Comparison of ENCODE assay signal across 9 cellular contexts in the genomic region with DNA sequence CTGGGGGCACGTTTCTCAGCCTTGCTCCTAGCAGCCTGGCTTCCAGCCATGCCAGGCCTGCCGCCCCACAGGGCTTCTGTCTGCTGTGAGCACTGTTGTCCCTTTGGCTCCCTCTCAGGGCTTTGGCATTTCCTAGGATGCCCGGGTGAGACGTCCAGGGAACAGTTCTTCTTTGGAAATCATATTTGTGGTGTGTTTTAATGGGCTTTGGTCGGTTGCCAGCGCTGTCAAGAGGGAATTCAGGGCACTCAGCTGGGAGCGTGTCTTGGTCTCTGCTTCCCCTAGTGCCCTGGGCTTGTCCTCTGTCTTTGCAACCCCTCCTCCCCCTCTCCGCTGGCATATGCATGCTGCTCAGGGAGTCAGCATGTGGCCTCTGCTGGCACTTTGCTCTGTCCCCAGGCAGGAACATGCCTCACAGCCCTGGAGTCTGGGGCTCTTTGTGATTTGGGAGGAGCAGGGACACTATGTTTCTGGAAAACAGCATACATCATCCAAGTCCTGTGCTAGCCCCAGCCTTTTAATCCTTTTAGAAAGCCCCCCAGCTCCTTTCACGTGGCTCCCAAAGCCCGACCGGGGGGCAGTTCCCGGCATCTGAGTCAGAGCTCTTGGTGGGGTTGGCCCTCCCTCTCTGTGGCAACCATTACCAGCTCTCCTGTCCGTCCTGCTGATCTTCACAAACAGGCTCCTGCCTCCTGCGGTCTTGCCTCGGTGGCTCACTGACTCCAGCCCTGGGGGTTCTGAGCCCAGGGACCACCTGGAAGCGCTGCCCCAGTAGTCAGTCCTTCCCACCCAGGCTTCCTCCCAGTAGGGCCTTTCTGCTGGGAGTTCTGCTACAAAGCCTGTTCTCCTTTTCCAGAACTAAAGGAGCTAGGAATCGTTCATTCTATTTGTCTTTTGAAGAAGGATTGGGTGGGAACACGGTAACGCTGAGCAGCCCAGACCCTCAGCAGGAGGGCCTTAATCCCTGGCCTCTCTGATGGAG. TPM values are rescaled to one million over a fixed set of nuclear protein-coding genes. Genes with fewer than 3 reads are reported as not detected.
DNase-seq lines count a peak whose midpoint lies in the region; ATAC-seq and TF ChIP-seq lines count a peak whose summit lies in the region.
"Had no signal": no experiment of that assay in that cellular context is flagged by ENCODE, and none has a peak within 500 bp of the region (broad histone marks: within the 10 kb centered on the region; RNA-seq: fewer than 3 reads in every experiment).

No MANE protein-coding gene starts in this region.

- H3K4me3 Mint-ChIP-seq in activated T-cell treated with anti-CD3 and anti-CD28 coated beads, Interleukin-2, amount 50 U/mL, for 72 hours: no peak overlapping the region
- H3K4me3 Mint-ChIP-seq: T-helper 1 cell treated with Interleukin-12 subunit alpha and Interleukin-12 subunit beta and Interleukin-4 antibody, amounts not matched to agents 30 μg/mL and 1 μg/mL, for 36 hours had no signal

- H3K27me3 ChIP-seq in layer of hippocampus (ENCODE audit: control insufficient read depth, insufficient read depth, low read length) (no peaks in the 10 kb centered on the region), tibial artery (no peaks in the 10 kb centered on the region)

- H3K27me3 Mint-ChIP-seq in activated T-cell treated with anti-CD3 and anti-CD28 coated beads, Interleukin-2, amount 50 U/mL, for 72 hours (ENCODE audit: low read depth): no peaks in the 10 kb centered on the region

- H3K36me3 Mint-ChIP-seq in activated T-cell treated with anti-CD3 and anti-CD28 coated beads, Interleukin-2, amount 50 U/mL, for 72 hours (ENCODE audit: insufficient read depth in 2 of 2): peaks cover 0 to 10% of the 10 kb centered on the region in 2 donors

- peaks cover 33% of the 10 kb centered on the region for H3K4me1 Mint-ChIP-seq in activated T-cell treated with anti-CD3 and anti-CD28 coated beads, Interleukin-2, amount 50 U/mL, for 72 hours (ENCODE audit: low read depth)

- TF ChIP-seq CTCF in tibial artery (IDR thresholded peaks at IDR 0.05): peak; percentile 23 to 29

- H3K9me3 Mint-ChIP-seq in activated T-cell treated with anti-CD3 and anti-CD28 coated beads, Interleukin-2, amount 50 U/mL, for 72 hours: no peaks in the 10 kb centered on the region
- H3K9me3 Mint-ChIP-seq: T-helper 1 cell treated with Interleukin-12 subunit alpha and Interleukin-12 subunit beta and Interleukin-4 antibody, amounts not matched to agents 30 μg/mL and 1 μg/mL, for 36 hours had no signal

- no peaks in the 10 kb centered on the region for H3K9me3 ChIP-seq in tibial artery

- H3K27ac Mint-ChIP-seq in activated T-cell treated with anti-CD3 and anti-CD28 coated beads, Interleukin-2, amount 50 U/mL, for 72 hours: no peak overlapping the region
- H3K27ac Mint-ChIP-seq: T-helper 1 cell treated with Interleukin-12 subunit alpha and Interleukin-12 subunit beta and Interleukin-4 antibody, amounts not matched to agents 30 μg/mL and 1 μg/mL, for 36 hours had no signal

- H3K4me1 ChIP-seq in tibial artery: peaks cover 0 to 72% (median 26%) of the 10 kb centered on the region in 4 donors

- peak overlapping the region in 1 of 2 donors; percentile 15 for H3K4me3 ChIP-seq in tibial artery

- intact Hi-C loops in tibial artery (cut with DNase I; ENCODE audit: low total_unique reads): no loop called here

- ATAC-seq in activated T-cell treated with anti-CD3 and anti-CD28 coated beads, Interleukin-2, amount 50 U/mL, for 72 hours (replicated peaks in 1 of 2): no peak
- no peak for ATAC-seq in GM18517 (IDR thresholded peaks at IDR 0.05; ENCODE audit: unreplicated experiment)

- peaks cover 8 to 41% (median 30%) of the 10 kb centered on the region in 3 donors for H3K36me3 ChIP-seq in tibial artery

- DNase-seq in NCI-H1092 (lab: John Stamatoyannopoulos, UW) (peak; percentile 8), cerebellar cortex (ENCODE audit: low spot score) (peak; percentile 95), tibial artery (peak; percentile 87 to 97), T-helper 9 cell (no peak), DMS53 treated with DMSO at 0.1 percent for 48 hours (lab: John Stamatoyannopoulos, UW; ENCODE audit: unreplicated experiment) (no peak)
- no peak for DNase-seq in activated T-cell treated with anti-CD3 and anti-CD28 coated beads, Interleukin-2, amount 50 U/mL, for 72 hours

- H3K27ac ChIP-seq in layer of hippocampus (ENCODE audit: low read depth, low read length) (peak overlapping the region; percentile 97), tibial artery (peak overlapping the region; percentile 89 to 95)

RNA-seq across cellular contexts. Expression of a gene that starts 26.7 kb away (rescaled TPM):
- 100 to 1,000 TPM in 1 of 2 donors, 10 to 100 TPM in 1; 97.0 to 112 TPM for total RNA-seq in activated T-cell treated with anti-CD3 and anti-CD28 coated beads, Interleukin-2, amount 50 U/mL, for 72 hours

RNA-seq across cellular contexts. Expression of a gene that starts 26.8 kb away (rescaled TPM):
- total RNA-seq in activated T-cell treated with anti-CD3 and anti-CD28 coated beads, Interleukin-2, amount 50 U/mL, for 72 hours: 10 to 100 TPM; 50.7 to 58.5 TPM

RNA-seq across cellular contexts. Expression of a gene that starts 27.5 kb away (rescaled TPM):
- total RNA-seq in activated T-cell treated with anti-CD3 and anti-CD28 coated beads, Interleukin-2, amount 50 U/mL, for 72 hours: 1 to 10 TPM; 2.7 to 3.5 TPM

Comparison
In these comparisons a context has a peak if more than half of its experiments do, and no peak if none do; other contexts are left out.
1. DNase-seq: peak in NCI-H1092 (single experiment), cerebellar cortex (single experiment) and tibial artery (2 of 2); none in T-helper 9 cell (single experiment), DMS53 treated with DMSO at 0.1 percent for 48 hours (single experiment) and activated T-cell treated with anti-CD3 and anti-CD28 coated beads, Interleukin-2, amount 50 U/mL, for 72 hours (0 of 2).